9 cellular contexts compared by ENCODE assay signal in the genomic region with DNA sequence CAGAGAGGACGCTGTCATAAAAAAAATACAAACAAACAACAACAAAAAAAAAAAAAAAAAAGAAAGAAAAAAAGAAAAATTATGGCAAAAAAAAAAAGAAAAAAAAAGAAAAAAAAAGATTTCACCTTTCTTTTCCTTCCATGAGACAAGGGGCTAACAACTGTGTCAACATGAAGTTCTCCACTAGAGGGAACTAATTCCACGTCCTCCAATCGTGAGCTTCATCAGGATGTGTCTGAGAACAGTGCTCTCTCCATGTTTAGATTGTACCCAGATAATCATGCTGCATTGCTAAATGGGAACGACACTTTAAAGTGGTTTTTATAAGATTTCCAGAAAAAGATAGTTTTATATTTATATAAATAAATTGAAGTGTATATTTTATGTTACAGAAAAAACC.
DNase-seq lines count a peak whose midpoint lies in the region; ATAC-seq, FAIRE-seq and TF ChIP-seq lines count a peak whose summit lies in the region.
"Had no signal": no experiment of that assay in that cellular context is flagged by ENCODE, and none has a peak within 500 bp of the region (broad histone marks: within the 10 kb centered on the region; RNA-seq: fewer than 3 reads in every experiment).

No MANE protein-coding gene starts in this region.

- H3K36me3 Mint-ChIP-seq in neural crest cell (ENCODE audit: low read depth) = no peaks in the 10 kb centered on the region
- H3K36me3 Mint-ChIP-seq: naive B cell had no signal

- no peak overlapping the region for H3K27ac Mint-ChIP-seq in neural crest cell (ENCODE audit: unreplicated experiment)
- H3K27ac Mint-ChIP-seq: naive B cell had no signal

- peak; percentile 71 for DNase-seq in AG10803 (ENCODE audit: low read depth)
- peak; percentile 38 for DNase-seq in GM18507 (ENCODE audit: extremely low spot score, insufficient read length, low read depth)
- peak; percentile 65 for DNase-seq in NB4 (ENCODE audit: low read depth)
- DNase-seq in SK-N-MC (ENCODE audit: low read depth, low spot score) = peak; percentile 60
- DNase-seq in fibroblast of gingiva (ENCODE audit: low read depth) = peak; percentile 62
- peak; percentile 16 for DNase-seq in neural crest cell (ENCODE audit: low read depth, low spot score)
- DNase-seq in stimulated activated CD4-positive, alpha-beta T cell treated with anti-CD3 and anti-CD28 coated beads, Interleukin-2, amount 100 ng/mL, for 24 hours = no peak
- DNase-seq: naive B cell had no signal

- H3K9me3 ChIP-seq in SK-N-MC (ENCODE audit: low read depth, low read length) = no peaks in the 10 kb centered on the region

- H3K4me1 Mint-ChIP-seq in neural crest cell = no peaks in the 10 kb centered on the region

- peak; percentile 35 for FAIRE-seq in GM18507 (lab: Jason Lieb, UNC)

- H3K9me3 Mint-ChIP-seq in neural crest cell = no peaks in the 10 kb centered on the region

- H3K36me3 ChIP-seq in SK-N-MC (ENCODE audit: insufficient read depth, low read length) = no peaks in the 10 kb centered on the region

- TF ChIP-seq CTCF in AG10803 (conservative IDR thresholded peaks at IDR 0.05; ENCODE audit: low read length) (peak; percentile 88), NB4 (IDR thresholded peaks at IDR 0.05; ENCODE audit: low read depth, low read length) (peak; percentile 66), neural crest cell (conservative IDR thresholded peaks at IDR 0.05) (peak; percentile 83)

- H3K27ac ChIP-seq in SK-N-MC = no peak overlapping the region

- peaks cover 2% of the 10 kb centered on the region for H3K27me3 Mint-ChIP-seq in neural crest cell (ENCODE audit: low read depth)
- H3K27me3 Mint-ChIP-seq: naive B cell had no signal

- H3K4me3 ChIP-seq in AG10803 (ENCODE audit: low read length) (no peak overlapping the region), NB4 (ENCODE audit: low read depth, low read length) (no peak overlapping the region), SK-N-MC (no peak overlapping the region)

- ATAC-seq in HG02763 (IDR thresholded peaks at IDR 0.05; ENCODE audit: unreplicated experiment) = peak; percentile 80

- H3K9ac ChIP-seq in SK-N-MC (ENCODE audit: insufficient read length) = no peak overlapping the region

- TF ChIP-seq POLR2A in NB4 (IDR thresholded peaks at IDR 0.05; ENCODE audit: extremely low read depth, insufficient read length) = no peak

- no peak overlapping the region for H3K4me3 Mint-ChIP-seq in neural crest cell
- H3K4me3 Mint-ChIP-seq: naive B cell had no signal

Comparison
In these comparisons a context has a peak if more than half of its experiments do, and no peak if none do; other contexts are left out.
1. DNase-seq: peak in AG10803 (single experiment), GM18507 (single experiment), NB4 (single experiment), SK-N-MC (single experiment), fibroblast of gingiva (single experiment) and neural crest cell (single experiment); none in stimulated activated CD4-positive, alpha-beta T cell treated with anti-CD3 and anti-CD28 coated beads, Interleukin-2, amount 100 ng/mL, for 24 hours (0 of 2).
2. Peak in every context shown above with its lines, with median percentiles within 50 percentile points of each other: CTCF ChIP-seq.